In genomic region chr17:33521784-33522183, GRCh38 we compare ENCODE assay signal across 1 cellular context.
TF ChIP-seq lines count a peak whose summit lies in the region.

No MANE protein-coding gene starts in this region.

TF ChIP-seq in SK-N-SH treated with all-trans-retinoic acid at 6 μM for 48 hours, 23 proteins besides CTCF, POLR2A, EP300 and RAD21 (continued from another document):
- TF ChIP-seq PPARA (CRISPR knock-in tag; IDR thresholded peaks at IDR 0.05; ENCODE audit: borderline replicate concordance) (no peak), ZNF70 (CRISPR knock-in tag; IDR thresholded peaks at IDR 0.05) (no peak), ZNF8 (CRISPR knock-in tag; IDR thresholded peaks at IDR 0.05) (no peak), CSDC2 (CRISPR knock-in tag; IDR thresholded peaks at IDR 0.05) (no peak), BACH2 (CRISPR knock-in tag; IDR thresholded peaks at IDR 0.05; ENCODE audit: borderline replicate concordance) (no peak), TCF4 (CRISPR knock-in tag; IDR thresholded peaks at IDR 0.05; ENCODE audit: borderline replicate concordance) (no peak)
